In genomic region chr3:169911272-169911671, GRCh38 we compare ENCODE assay signal across 12 cellular contexts. TPM values are rescaled to one million over a fixed set of nuclear protein-coding genes. Genes with fewer than 3 reads are reported as not detected.
"Had no signal": no experiment of that assay in that cellular context is flagged by ENCODE, and none has a peak within 500 bp of the region (broad histone marks: within the 10 kb centered on the region; RNA-seq: fewer than 3 reads in every experiment).

A gene with protein sequence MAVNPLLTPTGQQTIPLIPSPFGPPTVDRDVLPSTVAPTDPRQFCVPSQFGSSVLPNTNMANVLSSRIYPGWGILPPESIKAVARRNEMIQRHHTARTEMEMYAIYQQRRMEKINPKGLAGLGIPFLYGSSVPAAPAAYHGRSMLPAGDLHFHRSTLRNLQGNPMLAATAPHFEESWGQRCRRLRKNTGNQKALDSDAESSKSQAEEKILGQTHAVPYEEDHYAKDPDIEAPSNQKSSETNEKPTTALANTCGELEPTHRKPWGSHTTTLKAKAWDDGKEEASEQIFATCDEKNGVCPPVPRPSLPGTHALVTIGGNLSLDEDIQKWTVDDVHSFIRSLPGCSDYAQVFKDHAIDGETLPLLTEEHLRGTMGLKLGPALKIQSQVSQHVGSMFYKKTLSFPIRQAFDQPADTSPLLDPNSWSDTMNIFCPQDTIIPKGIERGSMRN (plus strand): TSS chr3:169911572. CDS start chr3:169919499, 7,927 bp downstream.

- FAIRE-seq: HTR-8/SVneo had no signal

- H3K4me3 ChIP-seq: GM23248, HAP-1 had no signal

- H3K36me3 ChIP-seq: HAP-1 had no signal

- H2AFZ ChIP-seq: GM23248 had no signal

- H3K9me3 ChIP-seq: HAP-1 had no signal

- H3K4me2 ChIP-seq: KMS-11 had no signal

- H3K9ac ChIP-seq: GM23248, KMS-11 had no signal

- H3K27ac ChIP-seq: GM23248, KMS-11 had no signal

- ATAC-seq: HCT116 had no signal

- DNase-seq: GM23248, GOT3, H7, HFFc6, IMR-90, KBM-7 had no signal

RNA-seq across cellular contexts. Expression of the gene that starts here (rescaled TPM):
- total RNA-seq: GM23248, H4, H7, HFFc6, HT-29, IMR-90 had no signal
- polyA plus RNA-seq: GM23248, IMR-90 had no signal
